21 cellular contexts compared by ENCODE assay signal in genomic region chr13:21616205-21616604, GRCh38. TPM values are rescaled to one million over a fixed set of nuclear protein-coding genes. Genes with fewer than 3 reads are reported as not detected.
DNase-seq lines count a peak whose midpoint lies in the region; ATAC-seq, FAIRE-seq and TF ChIP-seq lines count a peak whose summit lies in the region.
"Had no signal": no experiment of that assay in that cellular context is flagged by ENCODE, and none has a peak within 500 bp of the region (broad histone marks: within the 10 kb centered on the region; RNA-seq: fewer than 3 reads in every experiment).

No MANE protein-coding gene starts in this region.

- peak; percentile 70 for FAIRE-seq in kidney (lab: Jason Lieb, UNC)
- FAIRE-seq: small intestine had no signal

- H3K9me2 ChIP-seq in SK-N-SH = no peaks in the 10 kb centered on the region

- intact Hi-C loops in kidney (cut with DNase I) = no loop called here
- intact Hi-C loops in left cardiac atrium (cut with DNase I) = no loop called here

- H4K20me1 ChIP-seq in SK-N-SH (ENCODE audit: insufficient read depth) = no peaks in the 10 kb centered on the region

- H3K9ac ChIP-seq in SK-N-SH (no peak overlapping the region), kidney (ENCODE audit: low read length in 2 of 2) (no peak overlapping the region), skeletal muscle satellite cell (ENCODE audit: low read depth, low read length) (no peak overlapping the region)

- POLR2A ChIA-PET in SK-N-SH (lab: Yijun Ruan, JAX) = no interaction called here

- H3K27me3 ChIP-seq in SK-N-SH (ENCODE audit: insufficient read depth) (peaks cover 17% of the 10 kb centered on the region; the same call in 1 of the 2 replicates), SJCRH30 (no peaks in the 10 kb centered on the region), skeletal muscle satellite cell (ENCODE audit: control insufficient read depth, insufficient read depth, low read length) (peaks cover 10% of the 10 kb centered on the region)

- no peak for TF ChIP-seq RAD21 in SK-N-SH (IDR thresholded peaks at IDR 0.05; ENCODE audit: low read length)

- H3K36me3 ChIP-seq in SK-N-SH (replicated peaks in 1 of 2; ENCODE audit: control insufficient read depth in 1 of 2, insufficient read depth in 2 of 2, low read length in 1 of 2) (no peaks in the 10 kb centered on the region), SJCRH30 (no peaks in the 10 kb centered on the region), kidney (ENCODE audit: control insufficient read depth in 1 of 2, insufficient read depth in 2 of 2, low read length in 2 of 2) (no peaks in the 10 kb centered on the region), skeletal muscle satellite cell (ENCODE audit: insufficient read depth, low read length) (no peaks in the 10 kb centered on the region)

- ATAC-seq in SK-N-SH treated with all-trans-retinoic acid at 6 μM for 48 hours (no peak), left cardiac atrium (no peak), HG02938 (IDR thresholded peaks at IDR 0.05; ENCODE audit: unreplicated experiment) (no peak)
- ATAC-seq: psoas muscle had no signal

- 0 out of 2 replicates have a peak overlapping the region, but pooled peaks have one; percentile 20 for H3K4me2 ChIP-seq in SK-N-SH
- H3K4me2 ChIP-seq in skeletal muscle satellite cell (ENCODE audit: low read length) = peak overlapping the region; percentile 43

- no peak overlapping the region for H2AFZ ChIP-seq in SK-N-SH (ENCODE audit: low read depth)

- no peak for TF ChIP-seq EP300 in SK-N-SH (IDR thresholded peaks at IDR 0.05; ENCODE audit: borderline replicate concordance in 1 of 2, low read depth in 1 of 2, low read length in 1 of 2)

- no peak for DNase-seq in SK-N-SH
- no peak for DNase-seq in SJCRH30
- no peak for DNase-seq in kidney
- no peak for DNase-seq in left cardiac atrium
- no peak for DNase-seq in NCI-H1105 treated with DMSO at 0.1 percent for 48 hours (lab: John Stamatoyannopoulos, UW)
- DNase-seq: 8988T; activated CD4-positive, alpha-beta memory T cell treated with anti-CD3 and anti-CD28 coated beads for 36 hours; activated naive CD8-positive, alpha-beta T cell treated with anti-CD3 and anti-CD28 coated beads, Interleukin-2, amount 10 ng/mL, durations not matched to agents 7 days and 5 days; DMS79; H9; NCI-H1048; NCI-H187 treated with DMSO at 0.1 percent for 48 hours; psoas muscle; Right ventricle myocardium superior; stimulated activated CD4-positive, alpha-beta T cell treated with anti-CD3 and anti-CD28 coated beads, Interleukin-1b, Interleukin-23, amount 100 ng/mL, for 48 hours had no signal

- WGBS in SK-N-SH (ENCODE audit: low lambda C conversion rate) = 45% methylated on average over 3 of the region's 3 CpGs

- H3K79me2 ChIP-seq in SK-N-SH (ENCODE audit: insufficient read depth) = no peaks in the 10 kb centered on the region

- TF ChIP-seq CTCF in SK-N-SH (IDR thresholded peaks at IDR 0.05) (no peak), kidney (IDR thresholded peaks at IDR 0.05; ENCODE audit: borderline replicate concordance, extremely low read depth, insufficient read depth) (no peak)

- no peaks in the 10 kb centered on the region for H3K9me3 ChIP-seq in SK-N-SH
- H3K9me3 ChIP-seq in SJCRH30 (replicated peaks) = no peaks in the 10 kb centered on the region
- H3K9me3 ChIP-seq in kidney (ENCODE audit: control insufficient read depth in 1 of 2, low read length in 2 of 2) = no peaks in the 10 kb centered on the region
- no peaks in the 10 kb centered on the region for H3K9me3 ChIP-seq in skeletal muscle satellite cell (replicated peaks; ENCODE audit: low read length)
- H3K9me3 ChIP-seq: psoas muscle had no signal

- no peak overlapping the region for H3K27ac ChIP-seq in SK-N-SH (ENCODE audit: low read depth in 2 of 2, low read length in 1 of 2)
- H3K27ac ChIP-seq in SJCRH30 = no peak overlapping the region
- peak overlapping the region in 1 of 2 donors; percentile 1 for H3K27ac ChIP-seq in kidney (ENCODE audit: low read depth in 2 of 2, low read length in 2 of 2)
- H3K27ac ChIP-seq: HL-60, psoas muscle had no signal

- H3K4me1 ChIP-seq in SK-N-SH (ENCODE audit: control insufficient read depth in 1 of 2, insufficient read depth in 2 of 2, low read depth in 1 of 2, low read length in 1 of 2) (no peaks in the 10 kb centered on the region; a peak in 1 of 4 replicates), SJCRH30 (peaks cover 12% of the 10 kb centered on the region; the same call in 1 of the 2 replicates), kidney (ENCODE audit: control insufficient read depth in 1 of 2, insufficient read depth in 1 of 2, low read depth in 1 of 2, low read length in 2 of 2) (peaks cover 5 to 7% of the 10 kb centered on the region in 2 donors), skeletal muscle satellite cell (ENCODE audit: control insufficient read depth, insufficient read depth, low read length) (peaks cover 3% of the 10 kb centered on the region)
- H3K4me1 ChIP-seq: psoas muscle had no signal

- CTCF ChIA-PET in SK-N-SH (lab: Yijun Ruan, JAX) = interaction anchor here (10.5 kb wide), 1 partner anchor 22 kb away, joined by 53 read pairs; no protein-coding TSS in a partner anchor

- no peaks in the 10 kb centered on the region for H3F3A ChIP-seq in SK-N-SH (replicated peaks; ENCODE audit: insufficient read depth)

- H3K4me3 ChIP-seq in SK-N-SH (ENCODE audit: low read depth in 2 of 2, low read length in 1 of 2) = no peak overlapping the region
- H3K4me3 ChIP-seq in SJCRH30 = peak overlapping the region; percentile 30
- peak overlapping the region; percentile 30 to 53 for H3K4me3 ChIP-seq in kidney (ENCODE audit: low read length in 2 of 2)
- no peak overlapping the region for H3K4me3 ChIP-seq in skeletal muscle satellite cell (ENCODE audit: low read length)
- H3K4me3 ChIP-seq: psoas muscle had no signal

TF ChIP-seq in SK-N-SH, 30 proteins besides CTCF, POLR2A, EP300 and RAD21:
- TF ChIP-seq TCF12 (IDR thresholded peaks at IDR 0.05) = no peak

TF ChIP-seq in SK-N-SH treated with all-trans-retinoic acid at 6 μM for 48 hours, 23 proteins besides CTCF, POLR2A, EP300 and RAD21:
- TF ChIP-seq CREB5 (CRISPR knock-in tag; IDR thresholded peaks at IDR 0.05; ENCODE audit: low read depth) (no peak), TOX (CRISPR knock-in tag; IDR thresholded peaks at IDR 0.05; ENCODE audit: borderline replicate concordance) (no peak)

RNA-seq across cellular contexts. Expression of gene MICU2, which starts 12.2 kb away (rescaled TPM):
- 46.4 and 56.0 TPM in 2 replicates for polyA plus RNA-seq in SK-N-SH (2012; rRNA removed)
- polyA plus RNA-seq in SK-N-SH (2012; cell fraction: cytosol; rRNA removed) = 44.4 and 45.8 TPM in 2 replicates
- polyA plus RNA-seq in SK-N-SH (2012; cell fraction: nucleus; rRNA removed) = 42.5 and 58.5 TPM in 2 replicates
- total RNA-seq in SJCRH30 (2014; rRNA removed; shearing (Covaris generic)) = 66.6 and 75.1 TPM in 2 replicates
- total RNA-seq in kidney = 49.0 TPM
- 86.5 TPM for polyA plus RNA-seq in kidney (ENCODE audit: insufficient read depth, low read depth, low replicate concordance)
- 41.6 and 42.8 TPM in 2 replicates for total RNA-seq in skeletal muscle satellite cell (2012; rRNA removed)
- 10 to 100 TPM; 43.5 to 49.5 TPM for total RNA-seq in left cardiac atrium

RNA-seq across cellular contexts. Expression of gene FGF9, which starts 54.7 kb away (rescaled TPM):
- polyA plus RNA-seq in SK-N-SH (2012; rRNA removed) = not detected in 2 replicates
- not detected in 2 replicates for polyA plus RNA-seq in SK-N-SH (2012; cell fraction: cytosol; rRNA removed)
- polyA plus RNA-seq in SK-N-SH (2012; cell fraction: nucleus; rRNA removed) = not detected in 2 replicates
- 0.04 and 0.13 TPM in 2 replicates for total RNA-seq in SJCRH30 (2014; rRNA removed; shearing (Covaris generic))
- total RNA-seq in kidney = 8.6 TPM
- 8.5 TPM for polyA plus RNA-seq in kidney (ENCODE audit: insufficient read depth, low read depth, low replicate concordance)
- total RNA-seq in skeletal muscle satellite cell (2012; rRNA removed) = not detected in 2 replicates
- 1 to 10 TPM; 5.9 to 7.8 TPM for total RNA-seq in left cardiac atrium
- total RNA-seq: LHCN-M2 had no signal

Comparison
In these comparisons a context has a peak if more than half of its experiments do, and no peak if none do; other contexts are left out.
1. H3K4me3 ChIP-seq: peak in SJCRH30 (single experiment) and kidney (2 of 2); none in SK-N-SH (0 of 2) and skeletal muscle satellite cell (single experiment).